22 cellular contexts compared by ENCODE assay signal in the genomic region with DNA sequence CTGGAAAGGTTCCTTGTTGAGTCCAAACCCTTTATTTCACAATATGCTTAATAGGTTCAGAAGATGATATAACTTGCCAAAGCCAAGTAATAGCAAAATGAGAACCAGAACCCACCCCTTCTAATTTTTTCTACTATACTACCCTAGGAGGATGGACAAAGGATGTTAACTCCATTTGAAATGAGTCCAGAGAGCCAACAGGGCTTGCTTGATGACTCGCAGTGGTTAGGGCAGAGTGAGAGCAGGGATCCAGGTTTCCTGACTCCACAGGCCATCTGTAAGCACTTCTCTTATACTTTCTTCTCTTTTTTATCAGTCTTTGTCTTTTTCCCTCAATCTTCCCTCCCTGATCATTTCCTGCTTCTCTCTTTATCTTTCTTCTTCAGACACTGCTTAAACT.
DNase-seq lines count a peak whose midpoint lies in the region; ATAC-seq and TF ChIP-seq lines count a peak whose summit lies in the region.
"Had no signal": no experiment of that assay in that cellular context is flagged by ENCODE, and none has a peak within 500 bp of the region (broad histone marks: within the 10 kb centered on the region; RNA-seq: fewer than 3 reads in every experiment).

No MANE protein-coding gene starts in this region.

- peak; percentile 46 for DNase-seq in EH (ENCODE audit: low read depth)
- peak; percentile 1 for DNase-seq in IMR-90
- DNase-seq in astrocyte of the spinal cord (ENCODE audit: low read depth, low spot score), result peak; percentile 59
- peak; percentile 20 for DNase-seq in iris pigment epithelial cell (ENCODE audit: low read depth)
- no peak for DNase-seq in activated T-cell treated with anti-CD3 and anti-CD28 coated beads, Interleukin-2, amount 50 U/mL, for 1 hour
- DNase-seq in T-helper 9 cell, result no peak
- no peak for DNase-seq in NCI-H2227 (lab: John Stamatoyannopoulos, UW; ENCODE audit: unreplicated experiment)
- DNase-seq: CD4-positive, alpha-beta T cell; COR-L47; DMS79; MV-4-11; NCI-H1694; NCI-H2081; NCI-H2171; NCI-H446 treated with DMSO at 0.1 percent for 48 hours; NCI-H526 treated with DMSO at 0.1 percent for 48 hours; OCI-M1 had no signal

- H2AK9ac ChIP-seq in IMR-90 (replicated peaks; ENCODE audit: low read depth, low read length, poor library complexity), result no peak overlapping the region

- H3K4me2 ChIP-seq in IMR-90 (ENCODE audit: low read depth, low read length), result no peak overlapping the region
- H3K4me2 ChIP-seq: GM23338 had no signal

- intact Hi-C loops in IMR-90 (cut with micrococcal nuclease), result no loop called here

- no peak for TF ChIP-seq CTCF in IMR-90 (conservative IDR thresholded peaks at IDR 0.05; ENCODE audit: low read depth, low read length)
- no peak for TF ChIP-seq CTCF in astrocyte of the spinal cord (IDR thresholded peaks at IDR 0.05; ENCODE audit: low read depth, low read length)

- no peak overlapping the region for H2AK5ac ChIP-seq in IMR-90 (ENCODE audit: low read depth, low read length)

- no peak overlapping the region for H2AFZ ChIP-seq in IMR-90 (replicated peaks; ENCODE audit: low read length, poor library complexity)
- H2AFZ ChIP-seq: GM23338 had no signal

- no CpG with 5 or more reads among the region's 1 CpG for WGBS in IMR-90 (ENCODE audit: extremely low coverage in 2 of 2, insufficient read length in 1 of 2), 2 experiments

- H4K8ac ChIP-seq in IMR-90 (ENCODE audit: low read depth in 2 of 2, low read length in 2 of 2), result no peak overlapping the region

- H3K9me1 ChIP-seq in IMR-90 (ENCODE audit: insufficient read depth, low read length), result no peaks in the 10 kb centered on the region

- no peak overlapping the region for H3K27ac ChIP-seq in IMR-90 (ENCODE audit: insufficient read depth, low read length)
- H3K27ac ChIP-seq: SJSA1 had no signal

- no peak overlapping the region for H2BK20ac ChIP-seq in IMR-90 (ENCODE audit: low read depth, low read length)

- H3K36me3 ChIP-seq in IMR-90 (ENCODE audit: control insufficient read depth, insufficient read depth, low read length), result no peaks in the 10 kb centered on the region
- H3K36me3 ChIP-seq: HAP-1, SJSA1 had no signal

- in situ Hi-C loops in IMR-90 (cut with MboI; ENCODE audit: low sequenced_read_pairs) (no loop called here), astrocyte of the spinal cord (cut with HindIII; ENCODE audit: low sequenced_read_pairs) (no loop called here)

- H2BK15ac ChIP-seq in IMR-90 (ENCODE audit: low read depth, low read length), result no peak overlapping the region

- no peak overlapping the region for H3K23ac ChIP-seq in IMR-90 (ENCODE audit: low read depth, low read length)

- CTCF ChIA-PET in IMR-90 (lab: Yijun Ruan, JAX), result no interaction called here

- no peaks in the 10 kb centered on the region for H4K20me1 ChIP-seq in IMR-90 (ENCODE audit: insufficient read depth, low read length)

- H4K5ac ChIP-seq in IMR-90 (ENCODE audit: low read depth, low read length), result no peak overlapping the region

- H3K56ac ChIP-seq in IMR-90 (ENCODE audit: extremely low read depth, insufficient read depth, low read length), result no peak overlapping the region

- no peaks in the 10 kb centered on the region for H3K79me1 ChIP-seq in IMR-90 (ENCODE audit: low read depth in 1 of 2, low read length in 2 of 2)

- H3K27me3 ChIP-seq in IMR-90 (ENCODE audit: control insufficient read depth, insufficient read depth, low read length), result no peaks in the 10 kb centered on the region; the same call in none of the 2 replicates

- no peak overlapping the region for H3K14ac ChIP-seq in IMR-90 (replicated peaks; ENCODE audit: low read depth, low read length)

- H3K18ac ChIP-seq in IMR-90 (ENCODE audit: low read depth, low read length), result no peak overlapping the region

- no peak for TF ChIP-seq POLR2A in IMR-90 (IDR thresholded peaks at IDR 0.05; ENCODE audit: low read depth, low read length)

- no peak overlapping the region for H2BK120ac ChIP-seq in IMR-90 (ENCODE audit: low read depth, low read length)

- dilution Hi-C loops in IMR-90 (cut with HindIII; ENCODE audit: low sequenced_read_pairs, unreplicated experiment), result no loop called here

- BruUV-seq in IMR-90 (replicated peaks; lab: Mats Ljungman, UMichigan), result no TSS peak

- H3K4me3 ChIP-seq in IMR-90 (ENCODE audit: insufficient read depth, low read depth, low read length) (no peak overlapping the region), astrocyte of the spinal cord (ENCODE audit: low read depth, low read length) (no peak overlapping the region)
- H3K4me3 ChIP-seq: GM12878, GM23338, HAP-1, SJSA1 had no signal

- ATAC-seq in IMR-90 (ENCODE audit: low read depth), result no peak
- ATAC-seq: GM12878, GM23338, Right ventricle myocardium inferior had no signal

- H3K9ac ChIP-seq in IMR-90 (ENCODE audit: low read depth, low read length), result no peak overlapping the region

- H3K4ac ChIP-seq in IMR-90 (ENCODE audit: low read depth, low read length), result no peak overlapping the region

- H3K9me3 ChIP-seq in IMR-90 (ENCODE audit: control insufficient read depth, insufficient read depth, low read length), result no peaks in the 10 kb centered on the region
- H3K9me3 ChIP-seq: HAP-1, SJSA1 had no signal

- no peak overlapping the region for H2BK5ac ChIP-seq in IMR-90 (ENCODE audit: low read depth, low read length, poor library complexity, severe bottlenecking)

- POLR2A ChIA-PET in IMR-90 (lab: Charles Lee; ENCODE audit: unreplicated experiment), result no interaction called here

- H3K4me1 ChIP-seq in IMR-90 (ENCODE audit: control insufficient read depth, insufficient read depth, low read length), result no peaks in the 10 kb centered on the region
- H3K4me1 ChIP-seq: HAP-1, SJSA1 had no signal

- TF ChIP-seq RAD21 in IMR-90 (IDR thresholded peaks at IDR 0.05; ENCODE audit: low read length), result no peak

- H4K91ac ChIP-seq in IMR-90 (ENCODE audit: insufficient read depth, low read depth, low read length), result no peak overlapping the region

TF ChIP-seq in IMR-90, 13 proteins besides CTCF, POLR2A, EP300 and RAD21:
- no peak for TF ChIP-seq RFX5 (IDR thresholded peaks at IDR 0.05; ENCODE audit: low read depth, low read length)
- no peak for TF ChIP-seq SMC3 (IDR thresholded peaks at IDR 0.05; ENCODE audit: low read depth, low read length)
- TF ChIP-seq MXI1 (IDR thresholded peaks at IDR 0.05; ENCODE audit: borderline replicate concordance, low read depth, low read length), result no peak
- TF ChIP-seq, protein P1, sequence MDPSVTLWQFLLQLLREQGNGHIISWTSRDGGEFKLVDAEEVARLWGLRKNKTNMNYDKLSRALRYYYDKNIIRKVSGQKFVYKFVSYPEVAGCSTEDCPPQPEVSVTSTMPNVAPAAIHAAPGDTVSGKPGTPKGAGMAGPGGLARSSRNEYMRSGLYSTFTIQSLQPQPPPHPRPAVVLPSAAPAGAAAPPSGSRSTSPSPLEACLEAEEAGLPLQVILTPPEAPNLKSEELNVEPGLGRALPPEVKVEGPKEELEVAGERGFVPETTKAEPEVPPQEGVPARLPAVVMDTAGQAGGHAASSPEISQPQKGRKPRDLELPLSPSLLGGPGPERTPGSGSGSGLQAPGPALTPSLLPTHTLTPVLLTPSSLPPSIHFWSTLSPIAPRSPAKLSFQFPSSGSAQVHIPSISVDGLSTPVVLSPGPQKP (IDR thresholded peaks at IDR 0.05; ENCODE audit: borderline replicate concordance, low read depth, low read length), result no peak
- no peak for TF ChIP-seq MAFK (IDR thresholded peaks at IDR 0.05; ENCODE audit: low read depth, low read length)
- no peak for TF ChIP-seq FOS (IDR thresholded peaks at IDR 0.05; ENCODE audit: low read depth, low read length)
- TF ChIP-seq MAZ (IDR thresholded peaks at IDR 0.05; ENCODE audit: borderline replicate concordance, low read depth, low read length), result no peak
- no peak for TF ChIP-seq CHD1 (IDR thresholded peaks at IDR 0.05; ENCODE audit: low read depth, low read length)
- TF ChIP-seq NFE2L2 (IDR thresholded peaks at IDR 0.05; ENCODE audit: low read depth, low read length), result no peak
TF ChIP-seq in IMR-90: peak in this region for 0.

Comparison
In these comparisons a context has a peak if more than half of its experiments do, and no peak if none do; other contexts are left out.
1. DNase-seq: peak in EH (single experiment), IMR-90 (single experiment), astrocyte of the spinal cord (single experiment) and iris pigment epithelial cell (single experiment); none in activated T-cell treated with anti-CD3 and anti-CD28 coated beads, Interleukin-2, amount 50 U/mL, for 1 hour (single experiment), T-helper 9 cell (single experiment) and NCI-H2227 (single experiment).